ENCODE assay signal across 20 cellular contexts in the genomic region with DNA sequence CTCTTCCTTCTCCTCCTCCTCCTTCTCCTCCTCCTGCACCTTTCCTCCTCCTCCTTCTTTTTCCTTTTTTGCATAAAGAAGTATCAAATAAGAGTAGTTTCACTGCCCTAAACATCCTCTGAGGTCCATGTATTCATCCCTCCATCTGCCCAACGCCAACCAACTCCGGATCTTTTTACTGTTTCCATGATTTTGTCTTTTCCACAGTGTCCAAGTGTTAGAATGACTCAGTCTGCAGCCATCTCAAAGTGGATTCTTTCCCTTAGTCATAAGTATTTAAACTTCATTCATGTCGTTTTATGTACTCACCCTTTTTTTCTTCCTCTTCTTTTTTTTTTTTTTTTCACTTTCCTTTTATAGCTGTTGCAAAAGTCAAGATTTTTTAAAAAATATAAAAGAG. TPM values are rescaled to one million over a fixed set of nuclear protein-coding genes. Genes with fewer than 3 reads are reported as not detected.
A peak's percentile ranks its signal among the peaks of the same experiment; 100 is the strongest.
DNase-seq lines count a peak whose midpoint lies in the region; ATAC-seq, FAIRE-seq and TF ChIP-seq lines count a peak whose summit lies in the region.
"Had no signal": no experiment of that assay in that cellular context is flagged by ENCODE, and none has a peak within 500 bp of the region (broad histone marks: within the 10 kb centered on the region; RNA-seq: fewer than 3 reads in every experiment).

No MANE protein-coding gene starts in this region.

- peaks cover 50% of the 10 kb centered on the region for H3K4me1 Mint-ChIP-seq in CD14-positive monocyte
- H3K4me1 Mint-ChIP-seq: T-helper 17 cell had no signal

- H3K9me3 ChIP-seq in neutrophil = no peaks in the 10 kb centered on the region
- H3K9me3 ChIP-seq: adrenal gland, upper lobe of left lung had no signal

- H3K36me3 Mint-ChIP-seq in CD14-positive monocyte = peaks cover 56 to 77% of the 10 kb centered on the region in 2 donors

- no peak for FAIRE-seq in GM19239 (lab: Jason Lieb, UNC)
- FAIRE-seq: colon had no signal

- H3K27me3 ChIP-seq in neutrophil = no peaks in the 10 kb centered on the region
- H3K27me3 ChIP-seq: adrenal gland, upper lobe of left lung had no signal

- peak overlapping the region in 1 of 2 donors; percentile 55 for H3K4me3 Mint-ChIP-seq in CD14-positive monocyte
- H3K4me3 Mint-ChIP-seq: H9, T-helper 17 cell had no signal

- peaks cover 0 to 5% (median 0%) of the 10 kb centered on the region in 7 donors for H3K9me3 Mint-ChIP-seq in CD14-positive monocyte
- H3K9me3 Mint-ChIP-seq: H9 had no signal

- H3K4me3 ChIP-seq in neutrophil (ENCODE audit: low read depth in 1 of 2, low read length in 1 of 2) = no peak overlapping the region
- H3K4me3 ChIP-seq: adrenal gland, upper lobe of left lung had no signal

- DNase-seq in CD14-positive monocyte (ENCODE audit: low spot score) (no peak), HS-5 (ENCODE audit: low read depth) (peak; percentile 68), SW480 (ENCODE audit: low spot score) (peak; percentile 29), UCSD-AML1 (lab: John Stamatoyannopoulos, UW; ENCODE audit: unreplicated experiment) (no peak), GM19239 (ENCODE audit: insufficient read length, low spot score) (no peak), cortex of kidney (lab: John Stamatoyannopoulos, UW) (no peak)
- DNase-seq: activated T-cell treated with anti-CD3 and anti-CD28 coated beads, Interleukin-2, amount 50 U/mL, for 48 hours; adrenal gland; H9; mesendoderm; NCI-H1105 treated with DMSO at 0.1 percent for 48 hours; NCI-H2227 treated with DMSO at 0.1 percent for 48 hours; T-helper 17 cell; upper lobe of left lung had no signal

- H3K4me1 ChIP-seq in neutrophil (ENCODE audit: control insufficient read depth in 1 of 2, insufficient read depth in 1 of 2, low read depth in 1 of 2, low read length in 1 of 2) = peaks cover 21 to 30% of the 10 kb centered on the region in 2 experiments
- H3K4me1 ChIP-seq: adrenal gland, parathyroid adenoma, upper lobe of left lung had no signal

- TF ChIP-seq CTCF in CD14-positive monocyte (IDR thresholded peaks at IDR 0.05) (no peak), neutrophil (IDR thresholded peaks at IDR 0.05) (no peak)

- no peak for ATAC-seq in HG03469 (IDR thresholded peaks at IDR 0.05; ENCODE audit: unreplicated experiment)
- ATAC-seq: Panc1, T-helper 17 cell had no signal

- H3K27ac Mint-ChIP-seq in CD14-positive monocyte = peak overlapping the region; percentile 85 to 95 (median 92)
- H3K27ac Mint-ChIP-seq: H9, T-helper 17 cell had no signal

- intact Hi-C loops in CD14-positive monocyte (cut with micrococcal nuclease) = loop anchor here in 1 of 2 donors (5.0 kb wide), 2 partner anchors 34 to 36 kb away; no protein-coding TSS in a partner anchor

- peak overlapping the region; percentile 94 for H3K27ac ChIP-seq in neutrophil
- H3K27ac ChIP-seq: adrenal gland, C4-2B, parathyroid adenoma, upper lobe of left lung had no signal

- no peaks in the 10 kb centered on the region for H3K27me3 Mint-ChIP-seq in CD14-positive monocyte (ENCODE audit: low read depth in 3 of 3)

- peaks cover 62% of the 10 kb centered on the region for H3K36me3 ChIP-seq in neutrophil
- H3K36me3 ChIP-seq: adrenal gland, upper lobe of left lung had no signal

RNA-seq across cellular contexts. Expression of a gene that starts 12.9 kb away (rescaled TPM):
- 100 to 1,000 TPM in 1 of 2 donors, 10 to 100 TPM in 1; 73.8 to 125 TPM for polyA plus RNA-seq in CD14-positive monocyte

RNA-seq across cellular contexts. Expression of a gene that starts 55.1 kb away (rescaled TPM):
- 10 to 100 TPM in 1 of 2 donors, 1 to 10 TPM in 1; 4.4 to 12.0 TPM for polyA plus RNA-seq in CD14-positive monocyte

Comparison
In these comparisons a context has a peak if more than half of its experiments do, and no peak if none do; other contexts are left out.
1. DNase-seq: peak in HS-5 (single experiment) and SW480 (single experiment); none in CD14-positive monocyte (single experiment), UCSD-AML1 (single experiment), GM19239 (single experiment) and cortex of kidney (single experiment).